ENCODE assay signal across 1 cellular context in genomic region chr2:8609357-8609804, GRCh38.
TF ChIP-seq lines count a peak whose summit lies in the region.

No MANE protein-coding gene starts in this region.

TF ChIP-seq in HepG2, 621 proteins besides CTCF, POLR2A, EP300 and RAD21 (continued from another document and continues in another):
- TF ChIP-seq ZSCAN30 (CRISPR knock-in tag; IDR thresholded peaks at IDR 0.05) (no peak), DPF2 (CRISPR knock-in tag; IDR thresholded peaks at IDR 0.05; ENCODE audit: borderline replicate concordance, low read depth) (peak; percentile 94), SAP130 (CRISPR knock-in tag; IDR thresholded peaks at IDR 0.05; ENCODE audit: low read depth) (peak; percentile 95), ZNF556 (CRISPR knock-in tag; IDR thresholded peaks at IDR 0.05; ENCODE audit: borderline replicate concordance) (peak; percentile 83; the same call in 1 of the 2 replicates), TSC22D2 (CRISPR knock-in tag; IDR thresholded peaks at IDR 0.05; ENCODE audit: borderline replicate concordance) (peak; percentile 73; the same call in 1 of the 2 replicates), STAG1 (CRISPR knock-in tag; IDR thresholded peaks at IDR 0.05) (peak; percentile 47), GATAD2A (CRISPR knock-in tag; IDR thresholded peaks at IDR 0.05) (peak; percentile 98), ZNF572 (CRISPR knock-in tag; IDR thresholded peaks at IDR 0.05) (no peak), FOXO1 (CRISPR knock-in tag; IDR thresholded peaks at IDR 0.05) (peak; percentile 96), SALL2 (CRISPR knock-in tag; IDR thresholded peaks at IDR 0.05) (peak; percentile 68; the same call in 1 of the 2 replicates), ZSCAN31 (CRISPR knock-in tag; IDR thresholded peaks at IDR 0.05; ENCODE audit: low read depth) (peak; percentile 66; the same call in 1 of the 2 replicates), MEIS1 (CRISPR knock-in tag; IDR thresholded peaks at IDR 0.05; ENCODE audit: borderline replicate concordance) (peak; percentile 93), ZNF761 (CRISPR knock-in tag; conservative IDR thresholded peaks at IDR 0.05) (peak; percentile 88), ERF (CRISPR knock-in tag; IDR thresholded peaks at IDR 0.05) (peak; percentile 97), ZNF776 (CRISPR knock-in tag; IDR thresholded peaks at IDR 0.05) (no peak), NCOA1 (CRISPR knock-in tag; IDR thresholded peaks at IDR 0.05) (peak; percentile 89), RBM39 (IDR thresholded peaks at IDR 0.05; ENCODE audit: low read depth, low read length, poor library complexity, severe bottlenecking) (no peak), PLRG1 (conservative IDR thresholded peaks at IDR 0.05) (no peak), SP1 (IDR thresholded peaks at IDR 0.05) (no peak), SP1 (CRISPR knock-in tag; IDR thresholded peaks at IDR 0.05) (0 out of 2 replicates have a peak, but pooled peaks have one; percentile 30), NFKBIZ (CRISPR knock-in tag; IDR thresholded peaks at IDR 0.05) (peak; percentile 84; the same call in 1 of the 2 replicates), ZNF672 (CRISPR knock-in tag; IDR thresholded peaks at IDR 0.05) (no peak), KDM1A (CRISPR knock-in tag; IDR thresholded peaks at IDR 0.05) (peak; percentile 96), NFE2L2 (IDR thresholded peaks at IDR 0.05; ENCODE audit: low read length) (no peak), MAZ (IDR thresholded peaks at IDR 0.05; ENCODE audit: borderline replicate concordance, low read depth, low read length) (no peak), MAZ (CRISPR knock-in tag; IDR thresholded peaks at IDR 0.05; ENCODE audit: low read depth) (0 out of 2 replicates have a peak, but pooled peaks have one; percentile 37), IRF9 (CRISPR knock-in tag; IDR thresholded peaks at IDR 0.05; ENCODE audit: borderline replicate concordance) (no peak), YY1 (IDR thresholded peaks at IDR 0.05; ENCODE audit: insufficient read depth, insufficient replicate concordance, low read depth, low read length) (no peak), ZNF781 (CRISPR knock-in tag; IDR thresholded peaks at IDR 0.05; ENCODE audit: borderline replicate concordance, not compliant biosample characterization) (peak; percentile 90), TMF1 (CRISPR knock-in tag; IDR thresholded peaks at IDR 0.05; ENCODE audit: low read depth) (no peak), FOXP1 (IDR thresholded peaks at IDR 0.05) (peak; percentile 66), FOXP1 (CRISPR knock-in tag; IDR thresholded peaks at IDR 0.05) (peak; percentile 84), MAX (IDR thresholded peaks at IDR 0.05) (peak; percentile 98), GATA4 (IDR thresholded peaks at IDR 0.05; ENCODE audit: borderline replicate concordance, low read depth) (peak; percentile 73; the same call in 1 of the 2 replicates), ZNF546 (CRISPR knock-in tag; conservative IDR thresholded peaks at IDR 0.05) (no peak), ESRRA (CRISPR knock-in tag; IDR thresholded peaks at IDR 0.05; ENCODE audit: low read depth) (peak; percentile 99), JUND (CRISPR knock-in tag; IDR thresholded peaks at IDR 0.05) (peak; percentile 71), ZNF329 (CRISPR knock-in tag; IDR thresholded peaks at IDR 0.05; ENCODE audit: low read depth) (no peak), ZHX2 (IDR thresholded peaks at IDR 0.05; ENCODE audit: low read depth) (peak; percentile 74; the same call in 1 of the 2 replicates), ZHX2 (CRISPR knock-in tag; IDR thresholded peaks at IDR 0.05; ENCODE audit: borderline replicate concordance) (no peak; the same call in 1 of the 2 replicates), HIVEP1 (CRISPR knock-in tag; IDR thresholded peaks at IDR 0.05) (peak; percentile 62; the same call in 1 of the 2 replicates)
- TF ChIP-seq, protein P1, sequence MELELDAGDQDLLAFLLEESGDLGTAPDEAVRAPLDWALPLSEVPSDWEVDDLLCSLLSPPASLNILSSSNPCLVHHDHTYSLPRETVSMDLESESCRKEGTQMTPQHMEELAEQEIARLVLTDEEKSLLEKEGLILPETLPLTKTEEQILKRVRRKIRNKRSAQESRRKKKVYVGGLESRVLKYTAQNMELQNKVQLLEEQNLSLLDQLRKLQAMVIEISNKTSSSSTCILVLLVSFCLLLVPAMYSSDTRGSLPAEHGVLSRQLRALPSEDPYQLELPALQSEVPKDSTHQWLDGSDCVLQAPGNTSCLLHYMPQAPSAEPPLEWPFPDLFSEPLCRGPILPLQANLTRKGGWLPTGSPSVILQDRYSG (CRISPR knock-in tag; IDR thresholded peaks at IDR 0.05): no peak; the same call in 1 of the 2 replicates
- TF ChIP-seq, protein P2, sequence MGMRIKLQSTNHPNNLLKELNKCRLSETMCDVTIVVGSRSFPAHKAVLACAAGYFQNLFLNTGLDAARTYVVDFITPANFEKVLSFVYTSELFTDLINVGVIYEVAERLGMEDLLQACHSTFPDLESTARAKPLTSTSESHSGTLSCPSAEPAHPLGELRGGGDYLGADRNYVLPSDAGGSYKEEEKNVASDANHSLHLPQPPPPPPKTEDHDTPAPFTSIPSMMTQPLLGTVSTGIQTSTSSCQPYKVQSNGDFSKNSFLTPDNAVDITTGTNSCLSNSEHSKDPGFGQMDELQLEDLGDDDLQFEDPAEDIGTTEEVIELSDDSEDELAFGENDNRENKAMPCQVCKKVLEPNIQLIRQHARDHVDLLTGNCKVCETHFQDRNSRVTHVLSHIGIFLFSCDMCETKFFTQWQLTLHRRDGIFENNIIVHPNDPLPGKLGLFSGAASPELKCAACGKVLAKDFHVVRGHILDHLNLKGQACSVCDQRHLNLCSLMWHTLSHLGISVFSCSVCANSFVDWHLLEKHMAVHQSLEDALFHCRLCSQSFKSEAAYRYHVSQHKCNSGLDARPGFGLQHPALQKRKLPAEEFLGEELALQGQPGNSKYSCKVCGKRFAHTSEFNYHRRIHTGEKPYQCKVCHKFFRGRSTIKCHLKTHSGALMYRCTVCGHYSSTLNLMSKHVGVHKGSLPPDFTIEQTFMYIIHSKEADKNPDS (CRISPR knock-in tag; IDR thresholded peaks at IDR 0.05): no peak
- TF ChIP-seq, protein P3, sequence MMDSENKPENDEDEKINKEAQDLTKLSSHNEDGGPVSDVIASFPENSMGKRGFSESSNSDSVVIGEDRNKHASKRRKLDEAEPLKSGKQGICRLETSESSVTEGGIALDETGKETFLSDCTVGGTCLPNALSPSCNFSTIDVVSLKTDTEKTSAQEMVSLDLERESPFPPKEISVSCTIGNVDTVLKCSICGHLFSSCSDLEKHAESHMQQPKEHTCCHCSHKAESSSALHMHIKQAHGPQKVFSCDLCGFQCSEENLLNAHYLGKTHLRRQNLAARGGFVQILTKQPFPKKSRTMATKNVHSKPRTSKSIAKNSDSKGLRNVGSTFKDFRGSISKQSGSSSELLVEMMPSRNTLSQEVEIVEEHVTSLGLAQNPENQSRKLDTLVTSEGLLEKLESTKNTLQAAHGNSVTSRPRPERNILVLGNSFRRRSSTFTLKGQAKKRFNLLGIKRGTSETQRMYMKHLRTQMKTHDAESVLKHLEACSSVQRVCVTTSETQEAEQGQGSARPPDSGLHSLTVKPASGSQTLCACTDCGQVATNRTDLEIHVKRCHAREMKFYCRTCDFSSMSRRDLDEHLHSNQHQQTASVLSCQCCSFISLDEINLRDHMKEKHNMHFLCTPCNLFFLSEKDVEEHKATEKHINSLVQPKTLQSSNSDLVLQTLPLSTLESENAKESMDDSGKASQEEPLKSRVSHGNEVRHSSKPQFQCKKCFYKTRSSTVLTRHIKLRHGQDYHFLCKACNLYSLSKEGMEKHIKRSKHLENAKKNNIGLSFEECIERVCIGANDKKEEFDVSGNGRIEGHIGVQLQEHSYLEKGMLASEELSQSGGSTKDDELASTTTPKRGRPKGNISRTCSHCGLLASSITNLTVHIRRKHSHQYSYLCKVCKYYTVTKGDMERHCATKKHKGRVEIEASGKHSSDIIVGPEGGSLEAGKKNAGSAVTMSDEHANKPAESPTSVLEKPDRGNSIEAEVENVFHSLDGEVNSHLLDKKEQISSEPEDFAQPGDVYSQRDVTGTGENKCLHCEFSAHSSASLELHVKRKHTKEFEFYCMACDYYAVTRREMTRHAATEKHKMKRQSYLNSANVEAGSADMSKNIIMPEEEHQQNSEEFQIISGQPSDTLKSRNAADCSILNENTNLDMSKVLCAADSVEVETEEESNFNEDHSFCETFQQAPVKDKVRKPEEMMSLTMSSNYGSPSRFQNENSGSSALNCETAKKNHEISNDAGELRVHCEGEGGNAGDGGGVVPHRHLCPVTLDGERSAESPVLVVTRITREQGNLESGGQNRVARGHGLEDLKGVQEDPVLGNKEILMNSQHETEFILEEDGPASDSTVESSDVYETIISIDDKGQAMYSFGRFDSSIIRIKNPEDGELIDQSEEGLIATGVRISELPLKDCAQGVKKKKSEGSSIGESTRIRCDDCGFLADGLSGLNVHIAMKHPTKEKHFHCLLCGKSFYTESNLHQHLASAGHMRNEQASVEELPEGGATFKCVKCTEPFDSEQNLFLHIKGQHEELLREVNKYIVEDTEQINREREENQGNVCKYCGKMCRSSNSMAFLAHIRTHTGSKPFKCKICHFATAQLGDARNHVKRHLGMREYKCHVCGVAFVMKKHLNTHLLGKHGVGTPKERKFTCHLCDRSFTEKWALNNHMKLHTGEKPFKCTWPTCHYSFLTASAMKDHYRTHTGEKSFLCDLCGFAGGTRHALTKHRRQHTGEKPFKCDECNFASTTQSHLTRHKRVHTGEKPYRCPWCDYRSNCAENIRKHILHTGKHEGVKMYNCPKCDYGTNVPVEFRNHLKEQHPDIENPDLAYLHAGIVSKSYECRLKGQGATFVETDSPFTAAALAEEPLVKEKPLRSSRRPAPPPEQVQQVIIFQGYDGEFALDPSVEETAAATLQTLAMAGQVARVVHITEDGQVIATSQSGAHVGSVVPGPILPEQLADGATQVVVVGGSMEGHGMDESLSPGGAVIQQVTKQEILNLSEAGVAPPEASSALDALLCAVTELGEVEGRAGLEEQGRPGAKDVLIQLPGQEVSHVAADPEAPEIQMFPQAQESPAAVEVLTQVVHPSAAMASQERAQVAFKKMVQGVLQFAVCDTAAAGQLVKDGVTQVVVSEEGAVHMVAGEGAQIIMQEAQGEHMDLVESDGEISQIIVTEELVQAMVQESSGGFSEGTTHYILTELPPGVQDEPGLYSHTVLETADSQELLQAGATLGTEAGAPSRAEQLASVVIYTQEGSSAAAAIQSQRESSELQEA (CRISPR knock-in tag; IDR thresholded peaks at IDR 0.05; ENCODE audit: not compliant biosample characterization): no peak
- TF ChIP-seq, protein P4, sequence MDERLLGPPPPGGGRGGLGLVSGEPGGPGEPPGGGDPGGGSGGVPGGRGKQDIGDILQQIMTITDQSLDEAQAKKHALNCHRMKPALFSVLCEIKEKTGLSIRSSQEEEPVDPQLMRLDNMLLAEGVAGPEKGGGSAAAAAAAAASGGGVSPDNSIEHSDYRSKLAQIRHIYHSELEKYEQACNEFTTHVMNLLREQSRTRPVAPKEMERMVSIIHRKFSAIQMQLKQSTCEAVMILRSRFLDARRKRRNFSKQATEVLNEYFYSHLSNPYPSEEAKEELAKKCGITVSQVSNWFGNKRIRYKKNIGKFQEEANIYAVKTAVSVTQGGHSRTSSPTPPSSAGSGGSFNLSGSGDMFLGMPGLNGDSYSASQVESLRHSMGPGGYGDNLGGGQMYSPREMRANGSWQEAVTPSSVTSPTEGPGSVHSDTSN (CRISPR knock-in tag; IDR thresholded peaks at IDR 0.05): peak; percentile 55
- TF ChIP-seq, protein P5, sequence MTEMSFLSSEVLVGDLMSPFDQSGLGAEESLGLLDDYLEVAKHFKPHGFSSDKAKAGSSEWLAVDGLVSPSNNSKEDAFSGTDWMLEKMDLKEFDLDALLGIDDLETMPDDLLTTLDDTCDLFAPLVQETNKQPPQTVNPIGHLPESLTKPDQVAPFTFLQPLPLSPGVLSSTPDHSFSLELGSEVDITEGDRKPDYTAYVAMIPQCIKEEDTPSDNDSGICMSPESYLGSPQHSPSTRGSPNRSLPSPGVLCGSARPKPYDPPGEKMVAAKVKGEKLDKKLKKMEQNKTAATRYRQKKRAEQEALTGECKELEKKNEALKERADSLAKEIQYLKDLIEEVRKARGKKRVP (CRISPR knock-in tag; IDR thresholded peaks at IDR 0.05): peak in 1 of 2 experiments; percentile 48; a peak in 1 of 4 replicates
